Comparison of ENCODE assay signal across 30 cellular contexts in genomic region chr5:127951791-127952190, GRCh38.
DNase-seq lines count a peak whose midpoint lies in the region; ATAC-seq, FAIRE-seq and TF ChIP-seq lines count a peak whose summit lies in the region.
"Had no signal": no experiment of that assay in that cellular context is flagged by ENCODE, and none has a peak within 500 bp of the region (broad histone marks: within the 10 kb centered on the region; RNA-seq: fewer than 3 reads in every experiment).

No MANE protein-coding gene starts in this region.

- no peaks in the 10 kb centered on the region for H3K79me2 ChIP-seq in mammary epithelial cell (ENCODE audit: insufficient read depth, low read length)

- intact Hi-C loops in sigmoid colon (cut with DNase I): loop anchor here (1.0 to 10.0 kb wide), 3 partner anchors 81 to 137 kb away; no protein-coding TSS in a partner anchor
- intact Hi-C loops in mammary epithelial cell (cut with micrococcal nuclease): no loop called here
- intact Hi-C loops in aorta (cut with DNase I): no loop called here

- TF ChIP-seq CTCF in sigmoid colon (IDR thresholded peaks at IDR 0.05) (no peak), mammary epithelial cell (conservative IDR thresholded peaks at IDR 0.05 in 1 of 2, IDR thresholded peaks at IDR 0.05 in 1 of 2; ENCODE audit: extremely low read depth in 1 of 2, insufficient read depth in 1 of 2, low read depth in 1 of 2, low read length in 2 of 2) (no peak)

- DNase-seq in GM18507 (ENCODE audit: extremely low spot score, insufficient read length, low read depth) (no peak), H54 (ENCODE audit: insufficient read length, low spot score) (no peak), sigmoid colon (no peak), mammary epithelial cell (no peak), hippocampal formation (lab: John Stamatoyannopoulos, UW) (no peak), aorta (no peak)
- DNase-seq: C1 segment of cervical spinal cord; CD4-positive, alpha-beta memory T cell; COR-L47; DMS53; GM23248; HFFc6; Kasumi-1; NCI-H1105; NCI-H1436 treated with DMSO at 0.1 percent for 48 hours; NCI-H187 treated with DMSO at 0.1 percent for 48 hours; NCI-H2107; NCI-H446; NCI-H526; NCI-H82; NK-92 treated with Interleukin-12 subunit alpha and Interleukin-12 subunit beta, amount 100 ng/mL, for 24 hours; Right ventricle myocardium superior; RPMI8226; T-helper 1 cell had no signal

- ATAC-seq in HG02885 (IDR thresholded peaks at IDR 0.05; ENCODE audit: poor library complexity, unreplicated experiment): peak; percentile 40
- ATAC-seq in aorta (ENCODE audit: low FRiP score): no peak
- ATAC-seq: K562 had no signal

- no TSS peak for BruUV-seq in mammary epithelial cell (replicated peaks; lab: Mats Ljungman, UMichigan)

- peak; percentile 15 for FAIRE-seq in GM18507 (lab: Jason Lieb, UNC)
- FAIRE-seq in H54 (lab: Jason Lieb, UNC): peak; percentile 50
- FAIRE-seq: A204.1, HTR-8/SVneo, K562 had no signal

- H3K9ac ChIP-seq in mammary epithelial cell (ENCODE audit: insufficient read depth, low read length): no peak overlapping the region
- H3K9ac ChIP-seq: GM23248 had no signal

- H3K27ac ChIP-seq in sigmoid colon (peak overlapping the region in 3 of 4 donors; percentile 64 to 71 (median 65)), mammary epithelial cell (ENCODE audit: insufficient read depth, low read depth, low read length) (no peak overlapping the region), aorta (ENCODE audit: low read depth in 1 of 2, low read length in 2 of 2) (no peak overlapping the region)
- H3K27ac ChIP-seq: GM23248, SJSA1 had no signal

- 83% methylated on average over 4 of the region's 4 CpGs for WGBS in sigmoid colon, 2 donors
- 95% methylated on average over 4 of the region's 4 CpGs for WGBS in mammary epithelial cell (ENCODE audit: low coverage, missing lambda C conversion rate)
- 89 to 94% methylated on average over 4 of the region's 4 CpGs for WGBS in aorta, 2 donors

- no peaks in the 10 kb centered on the region for H4K20me1 ChIP-seq in mammary epithelial cell (ENCODE audit: insufficient read depth, low read length)

- in situ Hi-C loops in mammary epithelial cell (cut with MboI; ENCODE audit: low sequenced_read_pairs in 2 of 2): no loop called here

- no peaks in the 10 kb centered on the region for H3K27me3 ChIP-seq in sigmoid colon
- no peaks in the 10 kb centered on the region for H3K27me3 ChIP-seq in mammary epithelial cell (ENCODE audit: insufficient read depth, low read length)
- no peaks in the 10 kb centered on the region for H3K27me3 ChIP-seq in aorta (ENCODE audit: control insufficient read depth in 1 of 2, insufficient read depth in 2 of 2, low read length in 1 of 2)
- H3K27me3 ChIP-seq: SJSA1 had no signal

- dilution Hi-C loops in mammary epithelial cell (cut with HindIII; ENCODE audit: low sequenced_read_pairs): no loop called here

- CTCF ChIA-PET in mammary epithelial cell (lab: Charles Lee; ENCODE audit: low non-redundant PET): no interaction called here

- no peak overlapping the region for H3K4me2 ChIP-seq in mammary epithelial cell (ENCODE audit: insufficient read depth, low read depth, low read length)

- TF ChIP-seq POLR2A in H54 (IDR thresholded peaks at IDR 0.05; ENCODE audit: low read depth, low read length) (no peak), sigmoid colon (IDR thresholded peaks at IDR 0.05) (no peak)

- peaks cover 0 to 29% (median 12%) of the 10 kb centered on the region in 4 donors for H3K4me1 ChIP-seq in sigmoid colon
- H3K4me1 ChIP-seq in mammary epithelial cell (ENCODE audit: insufficient read depth, low read length): peaks cover 3% of the 10 kb centered on the region
- no peaks in the 10 kb centered on the region for H3K4me1 ChIP-seq in aorta (ENCODE audit: control insufficient read depth in 1 of 2, insufficient read depth in 2 of 2, low read length in 2 of 2)
- H3K4me1 ChIP-seq: HAP-1, SJSA1 had no signal

- H2AFZ ChIP-seq in mammary epithelial cell (ENCODE audit: low read depth, low read length): no peak overlapping the region
- H2AFZ ChIP-seq: GM23248 had no signal

- H3K9me3 ChIP-seq in sigmoid colon (no peaks in the 10 kb centered on the region), mammary epithelial cell (replicated peaks; ENCODE audit: insufficient read depth, low read length) (no peaks in the 10 kb centered on the region), aorta (ENCODE audit: control insufficient read depth, low read length) (peaks cover 1% of the 10 kb centered on the region)
- H3K9me3 ChIP-seq: HAP-1, SJSA1 had no signal

- no peak for TF ChIP-seq EP300 in sigmoid colon (IDR thresholded peaks at IDR 0.05)

- H3K4me3 ChIP-seq in sigmoid colon (no peak overlapping the region), mammary epithelial cell (replicated peaks in 1 of 3; ENCODE audit: insufficient read depth in 1 of 3, low read depth in 2 of 3, low read length in 3 of 3) (no peak overlapping the region), aorta (ENCODE audit: low read length in 2 of 2) (no peak overlapping the region)
- H3K4me3 ChIP-seq: GM23248, HAP-1, K562, SJSA1 had no signal

- H3K36me3 ChIP-seq in sigmoid colon (no peaks in the 10 kb centered on the region), mammary epithelial cell (ENCODE audit: insufficient read depth, low read length) (peaks cover 1% of the 10 kb centered on the region), aorta (ENCODE audit: control insufficient read depth in 1 of 2, insufficient read depth in 2 of 2, low read length in 1 of 2) (peaks cover 0 to 2% of the 10 kb centered on the region in 2 donors)
- H3K36me3 ChIP-seq: HAP-1, SJSA1 had no signal

Comparison
In these comparisons a context has a peak if more than half of its experiments do, and no peak if none do; other contexts are left out.
1. H3K27ac ChIP-seq: peak in sigmoid colon (3 of 4); none in mammary epithelial cell (single experiment) and aorta (0 of 2).